ENCODE assay signal across 8 cellular contexts in the genomic region with DNA sequence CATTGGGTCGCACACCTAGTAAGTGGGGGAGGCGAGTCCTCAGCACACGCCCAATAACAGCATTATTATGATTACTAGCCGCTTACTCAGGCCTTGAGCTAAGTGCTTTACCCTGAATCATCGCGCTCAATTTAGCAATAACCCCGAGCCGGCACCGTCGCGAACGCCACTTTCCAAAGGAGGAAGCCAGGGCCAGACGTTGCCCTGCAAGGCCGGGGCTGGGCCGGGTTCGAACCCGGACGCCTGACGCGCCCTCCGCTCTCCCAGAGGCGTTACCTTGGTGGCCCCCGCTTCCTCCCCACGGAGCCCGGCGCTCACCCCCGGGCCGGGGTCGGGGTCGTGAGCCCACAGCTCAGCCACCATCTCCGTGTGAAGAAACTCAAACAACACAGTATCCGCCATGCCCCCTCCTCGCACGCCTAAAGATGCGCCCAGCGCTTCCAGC. TPM values are rescaled to one million over a fixed set of nuclear protein-coding genes. Genes with fewer than 3 reads are reported as not detected.
DNase-seq lines count a peak whose midpoint lies in the region; ATAC-seq and TF ChIP-seq lines count a peak whose summit lies in the region.

A gene with protein sequence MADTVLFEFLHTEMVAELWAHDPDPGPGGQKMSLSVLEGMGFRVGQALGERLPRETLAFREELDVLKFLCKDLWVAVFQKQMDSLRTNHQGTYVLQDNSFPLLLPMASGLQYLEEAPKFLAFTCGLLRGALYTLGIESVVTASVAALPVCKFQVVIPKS (minus strand): TSS at position 421 of the 445 bp plus-strand sequence. CDS start 19 bp downstream, at position 402.

- WGBS in right cardiac atrium, result under 1% methylated on average over 36 of the region's 36 CpGs

- TF ChIP-seq CTCF in LNCaP clone FGC (IDR thresholded peaks at IDR 0.05; ENCODE audit: control insufficient read depth, extremely low read depth, insufficient read depth), result no peak

- H3K9me3 ChIP-seq in right cardiac atrium (ENCODE audit: control insufficient read depth, low read length), result no peaks in the 10 kb centered on the region

- peak within 1 kb of the TSS; percentile 79 for H3K4me3 ChIP-seq in LNCaP clone FGC (ENCODE audit: low read depth, low read length)
- H3K4me3 ChIP-seq in right cardiac atrium (ENCODE audit: low read length), result peak within 1 kb of the TSS; percentile 93
- H3K4me3 ChIP-seq in skeletal muscle cell (ENCODE audit: low read depth, low read length), result peak within 1 kb of the TSS; percentile 92

- H3K27me3 ChIP-seq in right cardiac atrium (ENCODE audit: control insufficient read depth, insufficient read depth), result no peaks in the 10 kb centered on the region

- peak within 1 kb of the TSS; percentile 92 for H3K27ac Mint-ChIP-seq in activated naive CD8-positive, alpha-beta T cell

- H3K36me3 Mint-ChIP-seq in activated naive CD8-positive, alpha-beta T cell, result no peaks in the 10 kb centered on the region

- ATAC-seq in GM19025 (IDR thresholded peaks at IDR 0.05; ENCODE audit: low read depth, unreplicated experiment) (peak; percentile 6), right cardiac atrium (no peak)

- H3K4me1 ChIP-seq in right cardiac atrium (ENCODE audit: control insufficient read depth, insufficient read depth, low read length), result peaks cover 5% of the 10 kb centered on the region

- H3K4me3 Mint-ChIP-seq in activated naive CD8-positive, alpha-beta T cell, result peak within 1 kb of the TSS; percentile 92

- DNase-seq in AG20443 (ENCODE audit: low spot score) (peak; percentile 67), LNCaP clone FGC (ENCODE audit: low read depth) (no peak), right cardiac atrium (no peak), skeletal muscle cell (ENCODE audit: low read depth) (no peak), middle frontal gyrus (ENCODE audit: extremely low spot score, low spot score) (no peak)
- no peak for DNase-seq in NK-92 treated with Interleukin-12 subunit alpha and Interleukin-12 subunit beta, amount 100 ng/mL, for 24 hours (lab: John Stamatoyannopoulos, UW)

- H3K27me3 Mint-ChIP-seq in activated naive CD8-positive, alpha-beta T cell, result no peaks in the 10 kb centered on the region

- no peaks in the 10 kb centered on the region for H3K9me3 Mint-ChIP-seq in activated naive CD8-positive, alpha-beta T cell (ENCODE audit: low read depth)

- peaks cover 37% of the 10 kb centered on the region for H3K4me1 Mint-ChIP-seq in activated naive CD8-positive, alpha-beta T cell (ENCODE audit: low read depth)

- intact Hi-C loops in right cardiac atrium (cut with DNase I), result no loop called here

- peak within 1 kb of the TSS; percentile 98 for H3K27ac ChIP-seq in right cardiac atrium (ENCODE audit: low read length)

RNA-seq across cellular contexts. Expression of the gene that starts here (rescaled TPM):
- 10 to 100 TPM; 15.2 to 19.4 (median 17.2) TPM for total RNA-seq in right cardiac atrium
- 26.5 TPM for polyA plus RNA-seq in right cardiac atrium
